Comparison of ENCODE assay signal across 8 cellular contexts in genomic region chr17:3238685-3239084, GRCh38. TPM values are rescaled to one million over a fixed set of nuclear protein-coding genes. Genes with fewer than 3 reads are reported as not detected.
"Had no signal": no experiment of that assay in that cellular context is flagged by ENCODE, and none has a peak within 500 bp of the region (broad histone marks: within the 10 kb centered on the region; RNA-seq: fewer than 3 reads in every experiment).

No MANE protein-coding gene starts in this region.

RNA-seq across cellular contexts. Expression of gene OR1A1, which starts 31.2 kb away (rescaled TPM):
- total RNA-seq: activated CD8-positive, alpha-beta memory T cell treated with anti-CD3 and anti-CD28 coated beads, Interleukin-2, amount 10 ng/mL, durations not matched to agents 7 days and 5 days; activated naive CD4-positive, alpha-beta T cell treated with anti-CD3 and anti-CD28 coated beads, Interleukin-2, amount 50 U/mL, for 72 hours; lung microvascular endothelial cell; osteocyte; T-helper 17 cell had no signal
- polyA plus RNA-seq: neural cell had no signal

RNA-seq across cellular contexts. Expression of gene OR1A2, which starts 41.4 kb away (rescaled TPM):
- total RNA-seq: activated CD8-positive, alpha-beta memory T cell treated with anti-CD3 and anti-CD28 coated beads, Interleukin-2, amount 10 ng/mL, durations not matched to agents 7 days and 5 days; activated naive CD4-positive, alpha-beta T cell treated with anti-CD3 and anti-CD28 coated beads, Interleukin-2, amount 50 U/mL, for 72 hours; gastroesophageal sphincter; lung microvascular endothelial cell; osteocyte; T-helper 17 cell; testis had no signal
- polyA plus RNA-seq: neural cell had no signal

RNA-seq across cellular contexts. Expression of gene OR3A1, which starts 59.5 kb away (rescaled TPM):
- total RNA-seq: lung microvascular endothelial cell, osteocyte, T-helper 17 cell had no signal
- polyA plus RNA-seq: neural cell had no signal
